ENCODE assay signal across 17 cellular contexts in the genomic region with DNA sequence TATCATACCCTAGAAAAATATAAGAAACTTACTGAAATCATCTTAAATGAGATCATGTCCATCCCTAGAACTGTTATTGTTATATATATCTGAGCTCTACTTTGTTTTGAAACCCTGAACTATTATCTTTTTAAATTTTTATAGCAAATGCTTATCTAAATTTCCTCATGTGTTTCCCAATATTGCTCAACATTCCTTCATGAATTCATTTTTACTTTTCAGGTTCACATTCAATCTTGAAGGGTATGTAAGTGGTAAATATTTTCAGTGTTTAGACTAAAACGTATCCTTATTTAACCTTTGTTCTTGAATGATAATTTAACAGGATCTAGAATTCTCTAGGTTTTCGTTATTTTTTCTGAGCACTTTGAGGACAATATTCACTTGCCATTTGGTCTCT.
"Had no signal": no experiment of that assay in that cellular context is flagged by ENCODE, and none has a peak within 500 bp of the region (broad histone marks: within the 10 kb centered on the region; RNA-seq: fewer than 3 reads in every experiment).

No MANE protein-coding gene starts in this region.

- H3K4me3 ChIP-seq: dorsolateral prefrontal cortex, hepatocyte, psoas muscle, right lobe of liver, testis, upper lobe of right lung had no signal

- DNase-seq: activated CD8-positive, alpha-beta memory T cell treated with anti-CD3 and anti-CD28 coated beads, Interleukin-2, amount 50 U/mL, for 48 hours; activated CD8-positive, alpha-beta T cell treated with anti-CD3 and anti-CD28 coated beads, Interleukin-2, amount 10 ng/mL, durations not matched to agents 7 days and 5 days; amniotic stem cell; brain microvascular endothelial cell; dorsolateral prefrontal cortex; kidney glomerular epithelial cell; psoas muscle; right lobe of liver; SHP77 treated with DMSO at 0.1 percent for 48 hours; stimulated activated CD4-positive, alpha-beta T cell treated with anti-CD3 and anti-CD28 coated beads, Interleukin-2, amount 100 ng/mL, for 48 hours; stimulated activated naive CD8-positive, alpha-beta T cell treated with anti-CD3 and anti-CD28 coated beads, Interleukin-15, amount 100 ng/mL, for 72 hours; T1000; testis; upper lobe of right lung had no signal

- H3K4me1 ChIP-seq: psoas muscle, testis, upper lobe of right lung had no signal

- H3K9me3 ChIP-seq: psoas muscle, right lobe of liver, testis, upper lobe of right lung had no signal

- H3K36me3 ChIP-seq: brain microvascular endothelial cell, right lobe of liver, upper lobe of right lung had no signal

- H3K27ac Mint-ChIP-seq: activated CD8-positive, alpha-beta T cell treated with anti-CD3 and anti-CD28 coated beads, Interleukin-2, amount 10 ng/mL, durations not matched to agents 7 days and 5 days; mesothelial cell of epicardium had no signal

- ATAC-seq: activated CD8-positive, alpha-beta T cell treated with anti-CD3 and anti-CD28 coated beads, Interleukin-2, amount 10 ng/mL, durations not matched to agents 7 days and 5 days; esophagus mucosa; psoas muscle; right lobe of liver; upper lobe of right lung had no signal

- H3K4me2 ChIP-seq: hepatocyte had no signal

- H3K36me3 Mint-ChIP-seq: mesothelial cell of epicardium had no signal

- H3K27ac ChIP-seq: brain microvascular endothelial cell, dorsolateral prefrontal cortex, hepatocyte, psoas muscle, right lobe of liver, testis, upper lobe of right lung had no signal

- H2AFZ ChIP-seq: hepatocyte had no signal

- H3K9me3 Mint-ChIP-seq: stimulated activated naive CD8-positive, alpha-beta T cell treated with anti-CD3 and anti-CD28 coated beads, Interleukin-15, amount 100 ng/mL, for 72 hours had no signal

- H3K27me3 Mint-ChIP-seq: stimulated activated naive CD8-positive, alpha-beta T cell treated with anti-CD3 and anti-CD28 coated beads, Interleukin-15, amount 100 ng/mL, for 72 hours had no signal

- H3K4me3 Mint-ChIP-seq: activated CD8-positive, alpha-beta T cell treated with anti-CD3 and anti-CD28 coated beads, Interleukin-2, amount 10 ng/mL, durations not matched to agents 7 days and 5 days; mesothelial cell of epicardium had no signal

- H3K27me3 ChIP-seq: brain microvascular endothelial cell, dorsolateral prefrontal cortex, hepatocyte, right lobe of liver, testis, upper lobe of right lung had no signal

- H3K79me2 ChIP-seq: hepatocyte had no signal
